ENCODE assay signal across 2 cellular contexts in the genomic region with DNA sequence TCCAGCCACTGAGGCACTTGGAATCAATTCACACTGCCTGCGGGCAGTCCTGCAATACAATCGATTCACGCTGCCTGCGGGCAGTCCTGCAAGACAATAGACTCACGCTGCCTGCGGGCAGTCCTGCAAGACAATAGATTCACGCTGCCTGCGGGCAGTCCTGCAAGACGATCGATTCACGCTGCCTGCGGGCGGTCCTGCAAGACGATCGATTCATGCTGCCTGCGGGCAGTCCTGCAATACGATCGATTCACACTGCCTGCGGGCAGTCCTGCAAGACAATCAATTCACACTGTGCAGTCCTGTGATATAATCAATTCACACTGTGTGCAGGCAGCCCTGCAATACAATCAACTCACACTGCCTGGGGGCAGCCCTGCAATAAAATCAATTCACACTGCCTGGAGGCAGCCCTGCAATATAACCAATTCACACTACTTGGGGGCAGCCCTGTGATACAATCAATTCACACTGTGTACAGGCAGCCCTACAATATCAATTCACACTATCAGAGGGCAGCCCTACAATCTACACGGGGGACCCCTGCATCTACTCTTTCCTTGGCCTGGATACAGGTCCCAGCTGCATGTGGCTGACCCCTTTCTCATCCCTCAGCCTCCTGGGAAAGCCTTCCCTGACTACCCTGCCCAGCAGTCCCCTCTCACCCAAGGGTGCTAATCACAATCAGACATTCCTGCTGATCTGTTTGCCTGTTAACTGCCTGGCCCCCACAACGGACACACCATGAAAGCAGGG.
A peak's percentile ranks its signal among the peaks of the same experiment; 100 is the strongest.
TF ChIP-seq lines count a peak whose summit lies in the region.

No MANE protein-coding gene starts in this region.

TF ChIP-seq in HEK293, 187 proteins besides CTCF, POLR2A, EP300 and RAD21:
- TF ChIP-seq, protein P1, sequence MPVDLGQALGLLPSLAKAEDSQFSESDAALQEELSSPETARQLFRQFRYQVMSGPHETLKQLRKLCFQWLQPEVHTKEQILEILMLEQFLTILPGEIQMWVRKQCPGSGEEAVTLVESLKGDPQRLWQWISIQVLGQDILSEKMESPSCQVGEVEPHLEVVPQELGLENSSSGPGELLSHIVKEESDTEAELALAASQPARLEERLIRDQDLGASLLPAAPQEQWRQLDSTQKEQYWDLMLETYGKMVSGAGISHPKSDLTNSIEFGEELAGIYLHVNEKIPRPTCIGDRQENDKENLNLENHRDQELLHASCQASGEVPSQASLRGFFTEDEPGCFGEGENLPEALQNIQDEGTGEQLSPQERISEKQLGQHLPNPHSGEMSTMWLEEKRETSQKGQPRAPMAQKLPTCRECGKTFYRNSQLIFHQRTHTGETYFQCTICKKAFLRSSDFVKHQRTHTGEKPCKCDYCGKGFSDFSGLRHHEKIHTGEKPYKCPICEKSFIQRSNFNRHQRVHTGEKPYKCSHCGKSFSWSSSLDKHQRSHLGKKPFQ (tag by site-specific recombination; IDR thresholded peaks at IDR 0.05), result peak; percentile 97
- TF ChIP-seq ZNF23 (tag by site-specific recombination; IDR thresholded peaks at IDR 0.05; ENCODE audit: borderline replicate concordance), result no peak
- TF ChIP-seq MZF1 (tag by site-specific recombination; IDR thresholded peaks at IDR 0.05; ENCODE audit: borderline replicate concordance), result no peak
- TF ChIP-seq ZBTB49 (tag by site-specific recombination; IDR thresholded peaks at IDR 0.05; ENCODE audit: low read depth), result no peak
- TF ChIP-seq ZBTB17 (tag by site-specific recombination; IDR thresholded peaks at IDR 0.05), result peak; percentile 94

TF ChIP-seq in H1, 55 proteins besides CTCF, POLR2A, EP300 and RAD21:
- TF ChIP-seq, protein P2, sequence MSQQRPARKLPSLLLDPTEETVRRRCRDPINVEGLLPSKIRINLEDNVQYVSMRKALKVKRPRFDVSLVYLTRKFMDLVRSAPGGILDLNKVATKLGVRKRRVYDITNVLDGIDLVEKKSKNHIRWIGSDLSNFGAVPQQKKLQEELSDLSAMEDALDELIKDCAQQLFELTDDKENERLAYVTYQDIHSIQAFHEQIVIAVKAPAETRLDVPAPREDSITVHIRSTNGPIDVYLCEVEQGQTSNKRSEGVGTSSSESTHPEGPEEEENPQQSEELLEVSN (IDR thresholded peaks at IDR 0.05), result no peak
- TF ChIP-seq KDM1A (IDR thresholded peaks at IDR 0.05; ENCODE audit: borderline replicate concordance, low read length) (no peak), USF2 (IDR thresholded peaks at IDR 0.05; ENCODE audit: low read length) (no peak), NRF1 (IDR thresholded peaks at IDR 0.05; ENCODE audit: low read depth, low read length) (no peak), EZH2 (IDR thresholded peaks at IDR 0.05; ENCODE audit: low read depth, low read length, severe bottlenecking) (no peak), TAF7 (optimal IDR thresholded peaks at IDR 0.05; ENCODE audit: borderline replicate concordance, low read depth, low read length) (no peak), CEBPB (IDR thresholded peaks at IDR 0.05; ENCODE audit: low read depth, low read length) (no peak), TEAD4 (IDR thresholded peaks at IDR 0.05; ENCODE audit: low read depth, low read length) (no peak), GTF2F1 (IDR thresholded peaks at IDR 0.05; ENCODE audit: borderline replicate concordance, low read depth, low read length) (no peak), KDM4A (IDR thresholded peaks at IDR 0.05; ENCODE audit: low read depth, low read length, severe bottlenecking) (no peak), JUND (IDR thresholded peaks at IDR 0.05; ENCODE audit: low read length) (no peak), RFX5 (IDR thresholded peaks at IDR 0.05; ENCODE audit: borderline replicate concordance, low read depth, low read length) (no peak), TBP (IDR thresholded peaks at IDR 0.05; ENCODE audit: low read depth, low read length) (no peak), SAP30 (IDR thresholded peaks at IDR 0.05; ENCODE audit: insufficient read depth, insufficient replicate concordance, low read length) (no peak), CHD2 (IDR thresholded peaks at IDR 0.05; ENCODE audit: low read length) (no peak), NANOG (IDR thresholded peaks at IDR 0.05; ENCODE audit: insufficient read depth, low read depth, low read length, poor library complexity, severe bottlenecking) (no peak), CBX5 (IDR thresholded peaks at IDR 0.05; ENCODE audit: low read depth, low read length) (no peak), SP4 (IDR thresholded peaks at IDR 0.05; ENCODE audit: low read length) (no peak)
- TF ChIP-seq, protein P3, sequence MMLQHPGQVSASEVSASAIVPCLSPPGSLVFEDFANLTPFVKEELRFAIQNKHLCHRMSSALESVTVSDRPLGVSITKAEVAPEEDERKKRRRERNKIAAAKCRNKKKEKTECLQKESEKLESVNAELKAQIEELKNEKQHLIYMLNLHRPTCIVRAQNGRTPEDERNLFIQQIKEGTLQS (IDR thresholded peaks at IDR 0.05; ENCODE audit: insufficient read depth, low read depth, low read length), result no peak
